Comparison of ENCODE assay signal across 15 cellular contexts in genomic region chr1:214219916-214220315, GRCh38.
"Had no signal": no experiment of that assay in that cellular context is flagged by ENCODE, and none has a peak within 500 bp of the region (broad histone marks: within the 10 kb centered on the region; RNA-seq: fewer than 3 reads in every experiment).

No MANE protein-coding gene starts in this region.

- H3K27me3 ChIP-seq: foreskin keratinocyte, thyroid gland, uterus had no signal

- DNase-seq: activated CD4-positive, alpha-beta T cell treated with anti-CD3 and anti-CD28 coated beads, Interleukin-2, amount 50 U/mL, for 48 hours; activated gamma-delta T cell treated with Interleukin-2 at 50 U/mL for 16 hours; activated T-cell treated with anti-CD3 and anti-CD28 coated beads for 4 hours; foreskin keratinocyte; kidney; lower lobe of right lung; stimulated activated naive CD4-positive, alpha-beta T cell treated with Interleukin-2 at 50 U/mL for 16 hours; thyroid gland; uterus had no signal

- H3K9me3 ChIP-seq: lower lobe of right lung, neutrophil, thyroid gland, uterus had no signal

- ATAC-seq: foreskin keratinocyte; lower lobe of right lung; natural killer cell treated with Interleukin-12 subunit alpha and Interleukin-12 subunit beta and Interleukin-15 and Interleukin-18, amount 100 ng/mL, for 72 hours had no signal

- H3K36me3 ChIP-seq: cardiac muscle cell, lower lobe of right lung, neutrophil, thyroid gland, uterus had no signal

- H3K4me1 ChIP-seq: parathyroid adenoma, thyroid gland, uterus had no signal

- H3K27ac ChIP-seq: cardiac muscle cell, epithelial cell of prostate, foreskin keratinocyte, lower lobe of right lung, neutrophil, parathyroid adenoma, thyroid gland, uterus had no signal

- H3K4me3 ChIP-seq: cardiac muscle cell, lower lobe of right lung, thyroid gland, uterus had no signal

- FAIRE-seq: kidney, TTC549 had no signal
